8 cellular contexts compared by ENCODE assay signal in genomic region chr15:51736646-51737537, GRCh38. TPM values are rescaled to one million over a fixed set of nuclear protein-coding genes. Genes with fewer than 3 reads are reported as not detected.
DNase-seq lines count a peak whose midpoint lies in the region; ATAC-seq and TF ChIP-seq lines count a peak whose summit lies in the region.

No MANE protein-coding gene starts in this region.

- no peaks in the 10 kb centered on the region for H3K9me2 ChIP-seq in OCI-LY7 (ENCODE audit: insufficient read depth, low read length)

- H3K4me1 ChIP-seq in OCI-LY7 (ENCODE audit: insufficient read depth, low read length, poor library complexity, severe bottlenecking), result peaks cover 10% of the 10 kb centered on the region
- H3K4me1 ChIP-seq in ovary (ENCODE audit: insufficient read depth), result peaks cover 10% of the 10 kb centered on the region

- H4K20me1 ChIP-seq in OCI-LY7 (ENCODE audit: insufficient read depth, low read length), result no peaks in the 10 kb centered on the region

- TF ChIP-seq POLR2A in GM18526 (IDR thresholded peaks at IDR 0.05; ENCODE audit: extremely low read depth, insufficient read length) (peak; percentile 43), ovary (IDR thresholded peaks at IDR 0.05) (no peak)

- POLR2A ChIA-PET in OCI-LY7 (lab: Charles Lee), result interaction anchor here (0.6 kb wide), 1 partner anchor 26 kb away, joined by 4 read pairs; no protein-coding TSS in a partner anchor

- peak; percentile 28 for ATAC-seq in HG03103 (IDR thresholded peaks at IDR 0.05; ENCODE audit: low read depth, unreplicated experiment)

- no peaks in the 10 kb centered on the region for H3K36me3 ChIP-seq in OCI-LY7 (ENCODE audit: insufficient read depth, low read length)
- no peaks in the 10 kb centered on the region for H3K36me3 ChIP-seq in ovary

- no peaks in the 10 kb centered on the region for H3K79me2 ChIP-seq in OCI-LY7 (ENCODE audit: insufficient read depth, low read depth, low read length)

- intact Hi-C loops in OCI-LY7 (cut with micrococcal nuclease; ENCODE audit: unreplicated experiment) (loop anchor here (10.0 kb wide), 1 partner anchor 82 kb away; no protein-coding TSS in a partner anchor), ovary (cut with DNase I) (no loop called here)

- H3K9me3 ChIP-seq in OCI-LY7 (ENCODE audit: low read length), result no peaks in the 10 kb centered on the region
- H3K9me3 ChIP-seq in ovary, result no peaks in the 10 kb centered on the region

- CTCF ChIA-PET in OCI-LY7 (lab: Charles Lee; ENCODE audit: unreplicated experiment), result no interaction called here

- no peak for TF ChIP-seq EP300 in ovary (IDR thresholded peaks at IDR 0.05)

- TF ChIP-seq CTCF in OCI-LY7 (conservative IDR thresholded peaks at IDR 0.05; ENCODE audit: low read length) (no peak), ovary (IDR thresholded peaks at IDR 0.05) (no peak)

- no peak overlapping the region for H3K27ac ChIP-seq in OCI-LY7 (ENCODE audit: low read depth, low read length, poor library complexity, severe bottlenecking)
- peak overlapping the region; percentile 73 to 95 for H3K27ac ChIP-seq in ovary

- H3K4me3 ChIP-seq in OCI-LY7 (ENCODE audit: low read depth, low read length, poor library complexity, severe bottlenecking) (peak overlapping the region; percentile 47), ovary (peak overlapping the region; percentile 68)

- BruUV-seq in OCI-LY7 (replicated peaks; lab: Mats Ljungman, UMichigan), result no TSS peak

- H3K4me2 ChIP-seq in OCI-LY7 (ENCODE audit: low read length), result peak overlapping the region; percentile 65

- no peaks in the 10 kb centered on the region for H3K27me3 ChIP-seq in ovary

- WGBS in ovary, 3 donors, result 4 to 13% (median 5%) methylated on average over 15 to 74 of the region's 74 CpGs

- H2AFZ ChIP-seq in OCI-LY7 (ENCODE audit: low read length), result no peak overlapping the region

- DNase-seq in AG08396 (ENCODE audit: low spot score) (peak; percentile 47), OCI-LY7 (ENCODE audit: low spot score) (no peak), activated gamma-delta T cell treated with Interleukin-2 at 50 U/mL for 16 hours (peak; percentile 45), germinal center (ENCODE audit: low spot score) (peak; percentile 64), ovary (peak in 4 of 5 donors; percentile 29 to 64 (median 56)), NCI-H446 treated with DMSO at 0.1 percent for 48 hours (lab: John Stamatoyannopoulos, UW) (no peak)

RNA-seq across cellular contexts. Expression of gene LYSMD2, which starts 0.6 kb away (rescaled TPM):
- total RNA-seq in OCI-LY7 (2014; rRNA removed; shearing (Covaris generic)), result not detected in 2 replicates
- 0.50 and 0.89 TPM in 2 replicates for total RNA-seq in OCI-LY7 (2022)
- total RNA-seq in ovary, result 10 to 100 TPM in 6 of 7 donors, 1 to 10 TPM in 1; 8.9 to 16.4 (median 13.4) TPM
- 10 to 100 TPM; 10.4 to 15.8 TPM for polyA plus RNA-seq in ovary

RNA-seq across cellular contexts. Expression of gene TMOD2, which starts 14.5 kb away (rescaled TPM):
- total RNA-seq in OCI-LY7 (2014; rRNA removed; shearing (Covaris generic)), result not detected in 2 replicates
- 0.11 and 0.44 TPM in 2 replicates for total RNA-seq in OCI-LY7 (2022)
- total RNA-seq in ovary, result 10 to 100 TPM; 11.5 to 15.7 (median 12.6) TPM
- polyA plus RNA-seq in ovary, result 10 to 100 TPM in 1 of 2 donors, 1 to 10 TPM in 1; 3.4 to 10.4 TPM

RNA-seq across cellular contexts. Expression of gene SCG3, which starts 55.6 kb away (rescaled TPM):
- not detected in 2 replicates for total RNA-seq in OCI-LY7 (2014; rRNA removed; shearing (Covaris generic))
- total RNA-seq in OCI-LY7 (2022) (not detected in 2 replicates), ovary (under 1 TPM in 3 of 7 donors, not detected in 4; 0.08 to 0.46 (median 0.27) TPM)
- polyA plus RNA-seq in ovary, result under 1 TPM; 0.11 to 0.37 TPM

Comparison
In these comparisons a context has a peak if more than half of its experiments do, and no peak if none do; other contexts are left out.
1. DNase-seq: peak in AG08396 (single experiment), activated gamma-delta T cell treated with Interleukin-2 at 50 U/mL for 16 hours (single experiment), germinal center (single experiment) and ovary (4 of 5); none in OCI-LY7 (single experiment) and NCI-H446 treated with DMSO at 0.1 percent for 48 hours (single experiment).
2. RNA of gene LYSMD2, which starts 0.6 kb away (total RNA-seq): 8.9 to 16.4 TPM in ovary; 0.50 to 0.89 TPM in OCI-LY7; every median in the first group is over 4 times any median in the second.
3. RNA of gene TMOD2, which starts 14.5 kb away (total RNA-seq): 11.5 to 15.7 TPM in ovary; 0.11 to 0.44 TPM in OCI-LY7; every median in the first group is over 4 times any median in the second.